Comparison of ENCODE assay signal across 19 cellular contexts in the genomic region with DNA sequence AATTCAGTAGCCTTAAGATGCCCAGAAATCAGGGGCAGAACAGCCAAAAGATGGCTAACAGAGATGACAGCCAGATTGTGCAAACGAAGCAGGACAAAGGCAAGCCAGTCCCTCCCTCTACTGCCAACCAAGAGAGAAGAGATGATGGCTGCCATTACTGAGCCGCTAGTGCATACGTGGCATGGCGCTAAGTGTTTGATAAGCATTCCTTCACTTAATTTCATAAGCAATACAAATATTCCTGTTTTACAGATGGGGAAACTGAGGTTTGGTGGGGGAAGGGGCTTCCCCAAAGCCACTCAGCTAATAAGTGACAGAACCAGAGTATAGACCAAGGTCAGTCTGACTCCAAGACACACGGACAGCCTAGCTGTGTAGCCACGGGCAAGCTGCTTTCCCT. TPM values are rescaled to one million over a fixed set of nuclear protein-coding genes. Genes with fewer than 3 reads are reported as not detected.
DNase-seq lines count a peak whose midpoint lies in the region; ATAC-seq, FAIRE-seq and TF ChIP-seq lines count a peak whose summit lies in the region.
"Had no signal": no experiment of that assay in that cellular context is flagged by ENCODE, and none has a peak within 500 bp of the region (broad histone marks: within the 10 kb centered on the region; RNA-seq: fewer than 3 reads in every experiment).

No MANE protein-coding gene starts in this region.

- no peak for FAIRE-seq in RCC 7860 (lab: Jason Lieb, UNC)

- in situ Hi-C loops in transverse colon (cut with MboI; ENCODE audit: low pct_ligation_motif_present in 1 of 4, low pct_unique_long_range_greater_than_20kb in 1 of 4, low sequenced_read_pairs in 3 of 4), result no loop called here

- H3K36me3 ChIP-seq in left ventricle myocardium inferior, result no peaks in the 10 kb centered on the region
- H3K36me3 ChIP-seq in right atrium auricular region, result no peaks in the 10 kb centered on the region
- peaks cover 14% of the 10 kb centered on the region for H3K36me3 ChIP-seq in mesodermal cell (ENCODE audit: control insufficient read depth, insufficient read depth, low read length)
- H3K36me3 ChIP-seq in transverse colon, result no peaks in the 10 kb centered on the region
- H3K36me3 ChIP-seq: tibial artery had no signal

- intact Hi-C loops in left ventricle myocardium inferior (cut with micrococcal nuclease) (no loop called here), transverse colon (cut with DNase I; ENCODE audit: low total_unique reads) (no loop called here)

- H3K27ac ChIP-seq in left ventricle myocardium inferior (replicated peaks) (peak overlapping the region; percentile 61), right atrium auricular region (peak overlapping the region in 1 of 2 donors; percentile 13), mesodermal cell (ENCODE audit: low read depth, low read length, severe bottlenecking) (peak overlapping the region; percentile 76), transverse colon (peak overlapping the region; percentile 13 to 65 (median 49))
- H3K27ac ChIP-seq: tibial artery, VCaP had no signal

- H3K4me3 ChIP-seq in left ventricle myocardium inferior, result no peak overlapping the region
- H3K4me3 ChIP-seq in right atrium auricular region, result no peak overlapping the region
- H3K4me3 ChIP-seq in mesodermal cell (ENCODE audit: extremely low read depth, insufficient read depth, low read length, poor library complexity, severe bottlenecking), result no peak overlapping the region
- no peak overlapping the region for H3K4me3 ChIP-seq in transverse colon
- H3K4me3 ChIP-seq: heart right ventricle, tibial artery had no signal

- H3K27me3 ChIP-seq in left ventricle myocardium inferior (ENCODE audit: low read depth) (no peaks in the 10 kb centered on the region), right atrium auricular region (no peaks in the 10 kb centered on the region), transverse colon (no peaks in the 10 kb centered on the region)
- H3K27me3 ChIP-seq: heart right ventricle, tibial artery had no signal

- peaks cover 39% of the 10 kb centered on the region for H3K4me1 Mint-ChIP-seq in activated naive CD8-positive, alpha-beta T cell treated with anti-CD3 and anti-CD28 coated beads, Interleukin-2, amount 10 ng/mL, durations not matched to agents 7 days and 5 days

- H3K9me3 ChIP-seq in left ventricle myocardium inferior (replicated peaks), result no peaks in the 10 kb centered on the region
- H3K9me3 ChIP-seq in right atrium auricular region, result no peaks in the 10 kb centered on the region
- no peaks in the 10 kb centered on the region for H3K9me3 ChIP-seq in mesodermal cell (ENCODE audit: control insufficient read depth, low read length)
- H3K9me3 ChIP-seq in transverse colon, result no peaks in the 10 kb centered on the region
- H3K9me3 ChIP-seq: heart right ventricle, tibial artery had no signal

- H3K4me3 Mint-ChIP-seq in activated naive CD8-positive, alpha-beta T cell treated with anti-CD3 and anti-CD28 coated beads, Interleukin-2, amount 10 ng/mL, durations not matched to agents 7 days and 5 days, result no peak overlapping the region

- no peak for ATAC-seq in activated naive CD8-positive, alpha-beta T cell treated with anti-CD3 and anti-CD28 coated beads, Interleukin-2, amount 10 ng/mL, durations not matched to agents 7 days and 5 days (ENCODE audit: low read depth)
- ATAC-seq: Panc1 had no signal

- H3K4me1 ChIP-seq in left ventricle myocardium inferior (peaks cover 32% of the 10 kb centered on the region), right atrium auricular region (peaks cover 0 to 18% of the 10 kb centered on the region in 2 donors), mesodermal cell (ENCODE audit: control insufficient read depth, insufficient read depth, low read length, poor library complexity, severe bottlenecking) (peaks cover 58% of the 10 kb centered on the region), transverse colon (peaks cover 0 to 34% (median 19%) of the 10 kb centered on the region in 4 donors)
- H3K4me1 ChIP-seq: tibial artery had no signal

- no peak for TF ChIP-seq EP300 in transverse colon (IDR thresholded peaks at IDR 0.05; ENCODE audit: low read depth)

- H3K9me3 Mint-ChIP-seq in activated naive CD8-positive, alpha-beta T cell treated with anti-CD3 and anti-CD28 coated beads, Interleukin-2, amount 10 ng/mL, durations not matched to agents 7 days and 5 days, result no peaks in the 10 kb centered on the region

- no peak for TF ChIP-seq POLR2A in transverse colon (IDR thresholded peaks at IDR 0.05)

- TF ChIP-seq CTCF in left ventricle myocardium inferior (IDR thresholded peaks at IDR 0.05; ENCODE audit: borderline replicate concordance), result no peak
- TF ChIP-seq CTCF in right atrium auricular region (IDR thresholded peaks at IDR 0.05), result no peak
- no peak for TF ChIP-seq CTCF in transverse colon (IDR thresholded peaks at IDR 0.05)

- peaks cover 37% of the 10 kb centered on the region for H3K36me3 Mint-ChIP-seq in activated naive CD8-positive, alpha-beta T cell treated with anti-CD3 and anti-CD28 coated beads, Interleukin-2, amount 10 ng/mL, durations not matched to agents 7 days and 5 days

- POLR2A ChIA-PET in activated naive CD8-positive, alpha-beta T cell treated with anti-CD3 and anti-CD28 coated beads, Interleukin-2, amount 10 ng/mL, durations not matched to agents 7 days and 5 days (lab: Charles Lee), result interaction anchor here (0.9 kb wide), 1 partner anchor 22 kb away, joined by 4 read pairs; no protein-coding TSS in a partner anchor

- DNase-seq in left ventricle myocardium inferior, result no peak
- no peak for DNase-seq in right atrium auricular region (ENCODE audit: low spot score)
- no peak for DNase-seq in activated naive CD8-positive, alpha-beta T cell treated with anti-CD3 and anti-CD28 coated beads, Interleukin-2, amount 10 ng/mL, durations not matched to agents 7 days and 5 days
- no peak for DNase-seq in transverse colon
- no peak for DNase-seq in NCI-H1092 (lab: John Stamatoyannopoulos, UW)
- no peak for DNase-seq in RCC 7860 (ENCODE audit: low spot score)
- no peak for DNase-seq in activated gamma-delta T cell (lab: John Stamatoyannopoulos, UW)
- DNase-seq: KG1, kidney glomerular epithelial cell, NCI-H1417 treated with DMSO at 0.1 percent for 48 hours, NCI-H510A treated with DMSO at 0.1 percent for 48 hours, SW 1271, tibial artery had no signal

- WGBS in mesodermal cell (ENCODE audit: insufficient coverage in 2 of 2), 2 experiments, result 88 to 91% methylated on average over 3 of the region's 6 CpGs
- WGBS in transverse colon (ENCODE audit: low coverage in 1 of 2), 2 donors, result 90 to 94% methylated on average over 4 to 6 of the region's 6 CpGs

- peak overlapping the region; percentile 12 for H3K27ac Mint-ChIP-seq in activated naive CD8-positive, alpha-beta T cell treated with anti-CD3 and anti-CD28 coated beads, Interleukin-2, amount 10 ng/mL, durations not matched to agents 7 days and 5 days

- H3K27me3 Mint-ChIP-seq in activated naive CD8-positive, alpha-beta T cell treated with anti-CD3 and anti-CD28 coated beads, Interleukin-2, amount 10 ng/mL, durations not matched to agents 7 days and 5 days, result no peaks in the 10 kb centered on the region

RNA-seq across cellular contexts. Expression of gene STK10, which starts 44.1 kb away (rescaled TPM):
- 5.3 TPM for total RNA-seq in left ventricle myocardium inferior
- 10 to 100 TPM in 1 of 2 donors, 1 to 10 TPM in 1; 6.9 to 10.8 TPM for total RNA-seq in right atrium auricular region
- 100 to 1,000 TPM; 319 to 320 TPM for total RNA-seq in activated naive CD8-positive, alpha-beta T cell treated with anti-CD3 and anti-CD28 coated beads, Interleukin-2, amount 10 ng/mL, durations not matched to agents 7 days and 5 days
- 21.5 TPM for polyA plus RNA-seq in mesodermal cell (2013, experiment 1 of 2)
- 18.8 TPM for polyA plus RNA-seq in mesodermal cell (2013, experiment 2 of 2)
- 100 to 1,000 TPM in 1 of 4 donors, 10 to 100 TPM in 3; 21.2 to 207 (median 49.3) TPM for total RNA-seq in transverse colon

RNA-seq across cellular contexts. Expression of gene EFCAB9, which starts 50.1 kb away (rescaled TPM):
- total RNA-seq in left ventricle myocardium inferior (not detected), right atrium auricular region (not detected), transverse colon (not detected)
- total RNA-seq in activated naive CD8-positive, alpha-beta T cell treated with anti-CD3 and anti-CD28 coated beads, Interleukin-2, amount 10 ng/mL, durations not matched to agents 7 days and 5 days, result not detected
- polyA plus RNA-seq in mesodermal cell (2013, experiment 1 of 2), result not detected
- polyA plus RNA-seq in mesodermal cell (2013, experiment 2 of 2), result not detected
- total RNA-seq: heart right ventricle had no signal
- polyA plus RNA-seq: adipose tissue, AG04450, heart right ventricle had no signal
